In the genomic region with DNA sequence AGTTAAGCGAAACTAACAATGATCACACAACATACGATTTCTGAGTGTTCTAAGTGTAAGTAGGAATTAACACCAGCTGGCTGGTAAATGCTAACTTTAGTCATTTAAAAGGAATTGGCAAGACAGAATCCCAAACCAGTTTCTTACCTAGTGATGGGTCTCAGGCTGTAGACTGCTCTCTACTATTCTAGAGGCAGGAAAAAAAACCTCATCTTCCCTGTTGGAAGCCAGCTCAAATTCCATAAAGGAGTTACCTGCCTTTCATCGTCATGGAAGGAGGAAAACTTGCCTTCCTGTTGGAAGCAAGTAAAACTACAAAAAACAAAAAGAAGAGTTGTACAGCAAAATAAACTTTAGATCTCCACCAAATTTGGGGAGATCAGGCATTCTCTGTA, we compare ENCODE assay signal across 2 cellular contexts.
TF ChIP-seq lines count a peak whose summit lies in the region.

No MANE protein-coding gene starts in this region.

TF ChIP-seq in GM23338, 12 proteins besides CTCF, POLR2A, EP300 and RAD21 (continued from another document):
- TF ChIP-seq ETS1 (IDR thresholded peaks at IDR 0.05) (no peak), NANOG (IDR thresholded peaks at IDR 0.05; ENCODE audit: borderline replicate concordance) (0 out of 2 replicates have a peak, but pooled peaks have one; percentile 1), ZNF331 (CRISPR knock-in tag; IDR thresholded peaks at IDR 0.05; ENCODE audit: low read depth) (no peak), JUNB (IDR thresholded peaks at IDR 0.05; ENCODE audit: unreplicated experiment) (no peak), REST (IDR thresholded peaks at IDR 0.05; ENCODE audit: unreplicated experiment) (no peak), ZNF114 (CRISPR knock-in tag; IDR thresholded peaks at IDR 0.05) (no peak), CREB1 (CRISPR knock-in tag; IDR thresholded peaks at IDR 0.05; ENCODE audit: low read depth) (no peak), POLR2AphosphoS5 (IDR thresholded peaks at IDR 0.05; ENCODE audit: low read depth) (no peak)

TF ChIP-seq in SK-N-SH treated with all-trans-retinoic acid at 6 μM for 48 hours, 23 proteins besides CTCF, POLR2A, EP300 and RAD21:
- TF ChIP-seq, protein P1, sequence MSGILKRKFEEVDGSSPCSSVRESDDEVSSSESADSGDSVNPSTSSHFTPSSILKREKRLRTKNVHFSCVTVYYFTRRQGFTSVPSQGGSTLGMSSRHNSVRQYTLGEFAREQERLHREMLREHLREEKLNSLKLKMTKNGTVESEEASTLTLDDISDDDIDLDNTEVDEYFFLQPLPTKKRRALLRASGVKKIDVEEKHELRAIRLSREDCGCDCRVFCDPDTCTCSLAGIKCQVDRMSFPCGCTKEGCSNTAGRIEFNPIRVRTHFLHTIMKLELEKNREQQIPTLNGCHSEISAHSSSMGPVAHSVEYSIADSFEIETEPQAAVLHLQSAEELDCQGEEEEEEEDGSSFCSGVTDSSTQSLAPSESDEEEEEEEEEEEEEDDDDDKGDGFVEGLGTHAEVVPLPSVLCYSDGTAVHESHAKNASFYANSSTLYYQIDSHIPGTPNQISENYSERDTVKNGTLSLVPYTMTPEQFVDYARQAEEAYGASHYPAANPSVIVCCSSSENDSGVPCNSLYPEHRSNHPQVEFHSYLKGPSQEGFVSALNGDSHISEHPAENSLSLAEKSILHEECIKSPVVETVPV (CRISPR knock-in tag; IDR thresholded peaks at IDR 0.05), result no peak
- TF ChIP-seq BACH2 (CRISPR knock-in tag; IDR thresholded peaks at IDR 0.05; ENCODE audit: borderline replicate concordance) (no peak), PATZ1 (CRISPR knock-in tag; IDR thresholded peaks at IDR 0.05; ENCODE audit: borderline replicate concordance) (no peak), PPARA (CRISPR knock-in tag; IDR thresholded peaks at IDR 0.05; ENCODE audit: borderline replicate concordance) (no peak), ISL1 (CRISPR knock-in tag; IDR thresholded peaks at IDR 0.05) (no peak), RARB (CRISPR knock-in tag; IDR thresholded peaks at IDR 0.05) (no peak), ZFP3 (CRISPR knock-in tag; IDR thresholded peaks at IDR 0.05) (no peak), ZNF70 (CRISPR knock-in tag; IDR thresholded peaks at IDR 0.05) (no peak)
